ENCODE assay signal across 14 cellular contexts in the genomic region with DNA sequence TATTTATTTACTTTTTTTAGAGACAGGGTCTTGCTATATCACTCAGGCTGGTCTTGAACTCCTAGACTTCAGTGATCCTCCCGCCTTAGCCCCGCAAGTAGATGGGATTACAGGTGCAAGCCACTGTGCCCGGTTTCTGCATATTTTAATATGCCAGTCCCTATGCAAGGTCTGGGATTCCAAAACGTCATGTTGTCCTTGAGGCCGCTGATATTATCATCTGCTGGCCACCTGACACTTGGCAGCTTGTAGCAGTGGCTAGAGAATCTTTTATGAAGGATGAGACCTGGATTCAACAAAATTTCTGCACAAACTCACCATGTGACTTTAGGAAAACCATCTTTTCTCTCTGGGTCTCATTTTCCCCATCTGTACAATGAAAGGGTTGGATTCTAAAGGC. TPM values are rescaled to one million over a fixed set of nuclear protein-coding genes. Genes with fewer than 3 reads are reported as not detected.
A peak's percentile ranks its signal among the peaks of the same experiment; 100 is the strongest.
DNase-seq lines count a peak whose midpoint lies in the region; ATAC-seq and TF ChIP-seq lines count a peak whose summit lies in the region.
"Had no signal": no experiment of that assay in that cellular context is flagged by ENCODE, and none has a peak within 500 bp of the region (broad histone marks: within the 10 kb centered on the region; RNA-seq: fewer than 3 reads in every experiment).

No MANE protein-coding gene starts in this region.

- intact Hi-C loops in Panc1 (cut with micrococcal nuclease; ENCODE audit: unreplicated experiment): no loop called here
- intact Hi-C loops in mammary epithelial cell (cut with micrococcal nuclease): no loop called here

- TF ChIP-seq CTCF in Panc1 (IDR thresholded peaks at IDR 0.05) (no peak), mammary epithelial cell (conservative IDR thresholded peaks at IDR 0.05 in 1 of 2, IDR thresholded peaks at IDR 0.05 in 1 of 2; ENCODE audit: extremely low read depth in 1 of 2, insufficient read depth in 1 of 2, low read depth in 1 of 2, low read length in 2 of 2) (no peak), suprapubic skin (IDR thresholded peaks at IDR 0.05) (no peak)

- in situ Hi-C loops in Panc1 (cut with HindIII; ENCODE audit: low pct_unique_long_range_greater_than_20kb, low sequenced_read_pairs) (no loop called here), mammary epithelial cell (cut with MboI; ENCODE audit: low sequenced_read_pairs in 2 of 2) (no loop called here)

- H3K4me3 ChIP-seq in Panc1 (ENCODE audit: low read depth in 2 of 2, low read length in 2 of 2): no peak overlapping the region
- no peak overlapping the region for H3K4me3 ChIP-seq in mammary epithelial cell (replicated peaks in 1 of 3; ENCODE audit: insufficient read depth in 1 of 3, low read depth in 2 of 3, low read length in 3 of 3)
- no peak overlapping the region for H3K4me3 ChIP-seq in suprapubic skin
- H3K4me3 ChIP-seq in MG63: no peak overlapping the region

- WGBS in mammary epithelial cell (ENCODE audit: low coverage, missing lambda C conversion rate): 26% methylated on average over 4 of the region's 5 CpGs
- 87% methylated on average over 5 of the region's 5 CpGs for WGBS in suprapubic skin

- no peak for TF ChIP-seq POLR2A in suprapubic skin (IDR thresholded peaks at IDR 0.05)

- H3K79me2 ChIP-seq in mammary epithelial cell (ENCODE audit: insufficient read depth, low read length): no peaks in the 10 kb centered on the region

- no peaks in the 10 kb centered on the region for H3K9me3 ChIP-seq in Panc1 (ENCODE audit: control insufficient read depth, insufficient read depth, low read depth, low read length)
- no peaks in the 10 kb centered on the region for H3K9me3 ChIP-seq in mammary epithelial cell (replicated peaks; ENCODE audit: insufficient read depth, low read length)
- H3K9me3 ChIP-seq in suprapubic skin: no peaks in the 10 kb centered on the region
- no peaks in the 10 kb centered on the region for H3K9me3 ChIP-seq in MG63

- POLR2A ChIA-PET in Panc1 (lab: Charles Lee): no interaction called here

- H4K20me1 ChIP-seq in mammary epithelial cell (ENCODE audit: insufficient read depth, low read length): no peaks in the 10 kb centered on the region

- TF ChIP-seq EP300 in suprapubic skin (IDR thresholded peaks at IDR 0.05): no peak

- no peak overlapping the region for H2AFZ ChIP-seq in mammary epithelial cell (ENCODE audit: low read depth, low read length)

- H3K4me1 ChIP-seq in Panc1 (ENCODE audit: control insufficient read depth, insufficient read depth, low read length) (peaks cover 17% of the 10 kb centered on the region), mammary epithelial cell (ENCODE audit: insufficient read depth, low read length) (peaks cover 14% of the 10 kb centered on the region), suprapubic skin (peaks cover 12% of the 10 kb centered on the region)

- H3K9ac ChIP-seq in mammary epithelial cell (ENCODE audit: insufficient read depth, low read length): no peak overlapping the region

- H3K27me3 ChIP-seq in Panc1 (ENCODE audit: control insufficient read depth, insufficient read depth, low read length) (no peaks in the 10 kb centered on the region), mammary epithelial cell (ENCODE audit: insufficient read depth, low read length) (no peaks in the 10 kb centered on the region), layer of hippocampus (ENCODE audit: control insufficient read depth, insufficient read depth, low read length) (no peaks in the 10 kb centered on the region), suprapubic skin (no peaks in the 10 kb centered on the region), MG63 (no peaks in the 10 kb centered on the region)

- BruUV-seq in Panc1 (replicated peaks; lab: Mats Ljungman, UMichigan) (no TSS peak), mammary epithelial cell (replicated peaks; lab: Mats Ljungman, UMichigan) (no TSS peak)

- H3K4me2 ChIP-seq in mammary epithelial cell (ENCODE audit: insufficient read depth, low read depth, low read length): peak overlapping the region; percentile 49

- no peak for ATAC-seq in Panc1

- H3K36me3 ChIP-seq in Panc1 (ENCODE audit: control insufficient read depth, insufficient read depth, low read length): no peaks in the 10 kb centered on the region
- no peaks in the 10 kb centered on the region for H3K36me3 ChIP-seq in mammary epithelial cell (ENCODE audit: insufficient read depth, low read length)
- no peaks in the 10 kb centered on the region for H3K36me3 ChIP-seq in suprapubic skin
- H3K36me3 ChIP-seq in MG63: no peaks in the 10 kb centered on the region

- H3K27ac ChIP-seq in Panc1 (ENCODE audit: low read length) (peak overlapping the region; percentile 60), mammary epithelial cell (ENCODE audit: insufficient read depth, low read depth, low read length) (peak overlapping the region; percentile 42), layer of hippocampus (ENCODE audit: low read depth, low read length) (peak overlapping the region; percentile 62), suprapubic skin (peak overlapping the region; percentile 58)
- H3K27ac ChIP-seq: C4-2B had no signal

- DNase-seq in Panc1 (ENCODE audit: low read depth, low spot score): no peak
- DNase-seq in mammary epithelial cell: no peak
- no peak for DNase-seq in suprapubic skin (ENCODE audit: low spot score in 2 of 2)
- no peak for DNase-seq in MG63
- DNase-seq in GDM1 (lab: John Stamatoyannopoulos, UW): no peak
- DNase-seq in stimulated activated CD4-positive, alpha-beta T cell treated with anti-CD3 and anti-CD28 coated beads, Interleukin-12 subunit alpha, Interleukin-12 subunit beta, amount 100 ng/mL, for 4 hours: no peak
- DNase-seq: DND-41, KBM-7, NCI-H1436 treated with DMSO at 0.1 percent for 48 hours, NCI-H2081 treated with DMSO at 0.1 percent for 48 hours, NCI-H226, NCI-H524 treated with DMSO at 0.1 percent for 48 hours had no signal

- CTCF ChIA-PET in Panc1 (lab: Charles Lee): no interaction called here
- CTCF ChIA-PET in mammary epithelial cell (lab: Charles Lee; ENCODE audit: low non-redundant PET): no interaction called here

- dilution Hi-C loops in mammary epithelial cell (cut with HindIII; ENCODE audit: low sequenced_read_pairs): no loop called here

RNA-seq across cellular contexts. Expression of a gene that starts 32.9 kb away (rescaled TPM):
- total RNA-seq in Panc1 (2021; ENCODE audit: unreplicated experiment) (85.5 TPM), mammary epithelial cell (10 to 100 TPM; 59.0 to 87.5 TPM), suprapubic skin (100 to 1,000 TPM in 2 of 4 donors, 10 to 100 TPM in 2; 49.7 to 166 (median 90.4) TPM)
- polyA plus RNA-seq in Panc1 (2012; ENCODE audit: insufficient read length): 63.5 TPM
- 42.2 TPM for polyA plus RNA-seq in mammary epithelial cell
- 129 TPM for polyA minus RNA-seq in mammary epithelial cell
- total RNA-seq in MG63 (2014; rRNA removed; shearing (Covaris generic); ENCODE audit: low replicate concordance): 31.7 and 45.5 TPM in 2 replicates
